In genomic region chr6:12160350-12160749, GRCh38 we compare ENCODE assay signal across 12 cellular contexts.
DNase-seq lines count a peak whose midpoint lies in the region; ATAC-seq, FAIRE-seq and TF ChIP-seq lines count a peak whose summit lies in the region.
"Had no signal": no experiment of that assay in that cellular context is flagged by ENCODE, and none has a peak within 500 bp of the region (broad histone marks: within the 10 kb centered on the region; RNA-seq: fewer than 3 reads in every experiment).

No MANE protein-coding gene starts in this region.

- no peaks in the 10 kb centered on the region for H3K27me3 ChIP-seq in right atrium auricular region
- H3K27me3 ChIP-seq in thyroid gland = no peaks in the 10 kb centered on the region
- no peaks in the 10 kb centered on the region for H3K27me3 ChIP-seq in spleen (replicated peaks in 1 of 7)
- H3K27me3 ChIP-seq: testis had no signal

- H3K27me3 Mint-ChIP-seq in memory B cell = no peaks in the 10 kb centered on the region
- H3K27me3 Mint-ChIP-seq: B cell had no signal

- DNase-seq in Right ventricle myocardium superior (no peak), right atrium auricular region (ENCODE audit: low spot score) (no peak), astrocyte of the hippocampus (ENCODE audit: low read depth, low spot score) (peak; percentile 73), memory B cell (ENCODE audit: low spot score in 2 of 2) (no peak), thyroid gland (no peak), HTR-8/SVneo (ENCODE audit: insufficient read length, low spot score) (no peak), spleen (no peak)
- DNase-seq: GOT3, NCI-H69, testis had no signal

- no peak for FAIRE-seq in HTR-8/SVneo (lab: Jason Lieb, UNC)

- H3K36me3 Mint-ChIP-seq in memory B cell = peaks cover 36% of the 10 kb centered on the region

- H3K27ac Mint-ChIP-seq in memory B cell = peak overlapping the region; percentile 73
- H3K27ac Mint-ChIP-seq: B cell had no signal

- H3K36me3 ChIP-seq in right atrium auricular region = peaks cover 21% of the 10 kb centered on the region
- H3K36me3 ChIP-seq in thyroid gland = peaks cover 9 to 11% of the 10 kb centered on the region in 2 donors
- peaks cover 0 to 54% (median 31%) of the 10 kb centered on the region in 6 donors for H3K36me3 ChIP-seq in spleen

- H3K9me3 Mint-ChIP-seq in memory B cell = peaks cover 2% of the 10 kb centered on the region

- no peak overlapping the region for H3K4me3 Mint-ChIP-seq in memory B cell
- H3K4me3 Mint-ChIP-seq: B cell had no signal

- WGBS in thyroid gland, 2 donors = 76 to 85% methylated on average over 5 of the region's 5 CpGs
- WGBS in spleen, 5 donors = 72 to 82% (median 79%) methylated on average over 5 of the region's 5 CpGs

- H3K9me3 ChIP-seq in right atrium auricular region (no peaks in the 10 kb centered on the region), thyroid gland (no peaks in the 10 kb centered on the region), spleen (no peaks in the 10 kb centered on the region)
- H3K9me3 ChIP-seq: testis had no signal

- H3K4me3 ChIP-seq in right atrium auricular region = no peak overlapping the region
- H3K4me3 ChIP-seq in thyroid gland (replicated peaks in 1 of 3) = no peak overlapping the region
- H3K4me3 ChIP-seq in spleen = no peak overlapping the region
- H3K4me3 ChIP-seq: testis had no signal

- TF ChIP-seq CTCF in right atrium auricular region (IDR thresholded peaks at IDR 0.05) (no peak), thyroid gland (IDR thresholded peaks at IDR 0.05) (no peak), spleen (IDR thresholded peaks at IDR 0.05 in 8 of 11, conservative IDR thresholded peaks at IDR 0.05 in 3 of 11) (no peak)

- no peaks in the 10 kb centered on the region for H3K4me1 ChIP-seq in right atrium auricular region
- H3K4me1 ChIP-seq in thyroid gland = no peaks in the 10 kb centered on the region
- peaks cover 5 to 18% (median 11%) of the 10 kb centered on the region in 6 donors for H3K4me1 ChIP-seq in spleen
- H3K4me1 ChIP-seq: testis had no signal

- TF ChIP-seq POLR2A in thyroid gland (IDR thresholded peaks at IDR 0.05) (no peak), spleen (IDR thresholded peaks at IDR 0.05) (no peak)

- H3K27ac ChIP-seq in right atrium auricular region (no peak overlapping the region), thyroid gland (no peak overlapping the region), spleen (peak overlapping the region in 1 of 8 donors; percentile 1)
- H3K27ac ChIP-seq: testis had no signal

- peak; percentile 49 for ATAC-seq in Right ventricle myocardium superior (ENCODE audit: poor library complexity)
- no peak for ATAC-seq in memory B cell (ENCODE audit: low read depth)
- no peak for ATAC-seq in GM21515 (IDR thresholded peaks at IDR 0.05; ENCODE audit: unreplicated experiment)

- intact Hi-C loops in Right ventricle myocardium superior (cut with DNase I) (no loop called here), thyroid gland (cut with DNase I) (no loop called here), spleen (cut with DNase I; ENCODE audit: low total_unique reads) (no loop called here)

- peaks cover 13% of the 10 kb centered on the region for H3K4me1 Mint-ChIP-seq in memory B cell
